In genomic region chr9:36163049-36163839, GRCh38 we compare ENCODE assay signal across 9 cellular contexts.
A peak's percentile ranks its signal among the peaks of the same experiment; 100 is the strongest.
DNase-seq lines count a peak whose midpoint lies in the region; ATAC-seq and TF ChIP-seq lines count a peak whose summit lies in the region.
"Had no signal": no experiment of that assay in that cellular context is flagged by ENCODE, and none has a peak within 500 bp of the region (broad histone marks: within the 10 kb centered on the region; RNA-seq: fewer than 3 reads in every experiment).

No MANE protein-coding gene starts in this region.

- TF ChIP-seq POLR2A in erythroblast (IDR thresholded peaks at IDR 0.05; ENCODE audit: low read length): no peak

- DNase-seq in HCEC 1CT (peak; percentile 22), caudate nucleus (lab: John Stamatoyannopoulos, UW) (peak in 36 of 61 donors; percentile 12 to 79 (median 39)), islet precursor cell (peak; percentile 94), smooth muscle cell of the brain vasculature (ENCODE audit: low read depth, low spot score) (peak; percentile 92), GM19238 (ENCODE audit: insufficient read length, low spot score) (no peak), activated gamma-delta T cell (lab: John Stamatoyannopoulos, UW) (no peak), erythroblast (lab: John Stamatoyannopoulos, UW) (no peak)

- no peak for ATAC-seq in GM19351 (IDR thresholded peaks at IDR 0.05; ENCODE audit: unreplicated experiment)
- ATAC-seq: Panc1 had no signal

- H3K27ac ChIP-seq in caudate nucleus (ENCODE audit: low read depth, low read length): peak overlapping the region; percentile 79

Comparison
In these comparisons a context has a peak if more than half of its experiments do, and no peak if none do; other contexts are left out.
1. DNase-seq: peak in HCEC 1CT (single experiment), caudate nucleus (36 of 61), islet precursor cell (single experiment) and smooth muscle cell of the brain vasculature (single experiment); none in GM19238 (single experiment), activated gamma-delta T cell (single experiment) and erythroblast (0 of 2).